14 cellular contexts compared by ENCODE assay signal in the genomic region with DNA sequence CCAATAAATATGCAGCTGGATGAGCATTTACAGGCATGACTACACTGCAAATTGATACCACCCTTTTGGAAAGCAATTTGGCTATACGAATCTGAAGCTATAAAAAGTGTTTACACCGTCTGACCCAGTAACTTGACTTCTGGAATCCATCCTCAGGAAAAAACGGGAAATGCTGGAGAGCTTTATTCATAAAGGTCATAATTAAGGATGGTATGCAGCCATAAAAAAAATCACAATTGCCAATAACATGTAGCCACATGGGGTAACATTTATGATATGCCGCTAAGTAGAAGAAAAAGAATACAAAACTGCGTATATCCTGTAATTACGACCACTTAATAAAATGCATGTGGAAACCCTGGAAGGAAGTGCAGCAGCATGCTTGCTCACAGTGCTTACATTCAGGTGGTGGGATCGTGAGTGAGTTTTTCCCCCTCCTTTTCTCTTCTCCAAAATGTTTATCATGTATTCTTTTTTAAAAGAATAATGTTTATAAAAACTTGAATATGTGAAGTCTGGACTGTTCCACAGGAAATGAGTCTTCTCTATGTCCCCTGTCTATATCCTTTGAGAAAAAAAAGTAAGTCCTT.
"Had no signal": no experiment of that assay in that cellular context is flagged by ENCODE, and none has a peak within 500 bp of the region (broad histone marks: within the 10 kb centered on the region; RNA-seq: fewer than 3 reads in every experiment).

No MANE protein-coding gene starts in this region.

- H3K4me3 ChIP-seq: left ventricle myocardium inferior, right atrium auricular region, tibial artery, uterus had no signal

- H3K27ac ChIP-seq: left ventricle myocardium inferior, right atrium auricular region, uterus had no signal

- H3K36me3 ChIP-seq: left ventricle myocardium inferior, right atrium auricular region, tibial artery, uterus had no signal

- H3K9me3 ChIP-seq: left ventricle myocardium inferior, right atrium auricular region, tibial artery, uterus had no signal

- H3K4me1 ChIP-seq: left ventricle myocardium inferior, right atrium auricular region, uterus had no signal

- H3K27me3 ChIP-seq: right atrium auricular region, tibial artery, uterus had no signal

- DNase-seq: activated CD4-positive, alpha-beta T cell treated with anti-CD3 and anti-CD28 coated beads, Interleukin-2, amount 50 U/mL, for 1 hour; activated CD8-positive, alpha-beta memory T cell treated with anti-CD3 and anti-CD28 coated beads for 24 hours; activated gamma-delta T cell treated with Interleukin-2 at 50 U/mL for 16 hours; activated naive CD8-positive, alpha-beta T cell treated with anti-CD3 and anti-CD28 coated beads for 36 hours; cortex of kidney; effector CD8-positive, alpha-beta T cell; hippocampal formation; kidney; left ventricle myocardium inferior; mesendoderm; stimulated activated CD4-positive, alpha-beta T cell treated with anti-CD3 and anti-CD28 coated beads, Interleukin-2, amount 100 ng/mL, for 48 hours; tibial artery; uterus had no signal
